In the genomic region with DNA sequence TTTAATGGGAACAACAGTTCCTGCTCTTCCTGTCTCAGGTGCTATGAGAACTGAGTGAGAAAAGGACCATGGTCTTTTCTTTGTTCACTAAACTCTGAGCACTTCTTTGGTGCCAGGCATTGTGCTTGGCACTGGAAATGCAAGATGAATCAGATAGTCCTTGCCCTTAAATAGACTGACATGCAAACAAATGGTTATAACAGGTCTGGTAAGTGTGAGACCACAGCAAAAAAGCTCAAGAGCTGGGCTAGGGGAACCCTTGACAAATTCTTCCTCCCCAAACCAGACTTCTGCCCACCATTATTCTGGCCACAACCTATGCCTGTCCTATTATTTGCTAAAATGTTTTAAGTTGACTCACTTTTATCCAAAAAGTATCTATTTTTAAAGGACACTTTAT, we compare ENCODE assay signal across 20 cellular contexts. TPM values are rescaled to one million over a fixed set of nuclear protein-coding genes. Genes with fewer than 3 reads are reported as not detected.
A peak's percentile ranks its signal among the peaks of the same experiment; 100 is the strongest.
DNase-seq lines count a peak whose midpoint lies in the region; ATAC-seq and TF ChIP-seq lines count a peak whose summit lies in the region.
"Had no signal": no experiment of that assay in that cellular context is flagged by ENCODE, and none has a peak within 500 bp of the region (broad histone marks: within the 10 kb centered on the region; RNA-seq: fewer than 3 reads in every experiment).

No MANE protein-coding gene starts in this region.

- DNase-seq in activated CD8-positive, alpha-beta memory T cell treated with anti-CD3 and anti-CD28 coated beads, Interleukin-2, amount 10 ng/mL, durations not matched to agents 7 days and 5 days: no peak
- no peak for DNase-seq in activated CD8-positive, alpha-beta memory T cell treated with anti-CD3 and anti-CD28 coated beads, Interleukin-2, amount 50 U/mL, for 4 hours
- DNase-seq in CD4-positive, alpha-beta T cell: no peak
- DNase-seq in activated CD8-positive, alpha-beta T cell treated with anti-CD3 and anti-CD28 coated beads, Interleukin-2, amount 10 ng/mL, durations not matched to agents 7 days and 5 days: no peak
- DNase-seq in mesenchymal stem cell (no peak), psoas muscle (no peak)
- DNase-seq: DMS 273 treated with DMSO at 0.1 percent for 48 hours, IMR-90, Kasumi-1, NCI-H1105 treated with DMSO at 0.1 percent for 48 hours, NCI-H187, NCI-H226, NCI-H524 treated with DMSO at 0.1 percent for 48 hours, SHP77 treated with DMSO at 0.1 percent for 48 hours had no signal

- H4K91ac ChIP-seq in mesenchymal stem cell (ENCODE audit: low read length): no peak overlapping the region

- H2BK12ac ChIP-seq in mesenchymal stem cell (ENCODE audit: low read length in 2 of 2): no peak overlapping the region

- POLR2A ChIA-PET in CD4-positive, alpha-beta T cell (lab: Charles Lee): no interaction called here
- POLR2A ChIA-PET in activated CD8-positive, alpha-beta T cell treated with anti-CD3 and anti-CD28 coated beads, Interleukin-2, amount 10 ng/mL, durations not matched to agents 7 days and 5 days (lab: Charles Lee): no interaction called here

- H3K27me3 ChIP-seq in CD4-positive, alpha-beta T cell (ENCODE audit: control insufficient read depth, insufficient read depth, low read length): no peaks in the 10 kb centered on the region
- H3K27me3 ChIP-seq in mesenchymal stem cell (ENCODE audit: control insufficient read depth in 1 of 2, insufficient read depth in 1 of 2, low read length in 2 of 2) (no peaks in the 10 kb centered on the region), psoas muscle (ENCODE audit: insufficient read depth in 3 of 3, low read length in 2 of 3) (peaks cover 0 to 27% (median 0%) of the 10 kb centered on the region in 3 donors)
- H3K27me3 ChIP-seq: BLaER1 had no signal

- no peak overlapping the region for H3K23ac ChIP-seq in mesenchymal stem cell (ENCODE audit: low read length in 2 of 2)

- H3K4me3 Mint-ChIP-seq in activated CD8-positive, alpha-beta memory T cell treated with anti-CD3 and anti-CD28 coated beads, Interleukin-2, amount 10 ng/mL, durations not matched to agents 7 days and 5 days: no peak overlapping the region
- H3K4me3 Mint-ChIP-seq in CD4-positive, alpha-beta T cell: no peak overlapping the region
- H3K4me3 Mint-ChIP-seq in activated CD8-positive, alpha-beta T cell treated with anti-CD3 and anti-CD28 coated beads, Interleukin-2, amount 10 ng/mL, durations not matched to agents 7 days and 5 days: no peak overlapping the region

- H2AFZ ChIP-seq in mesenchymal stem cell (ENCODE audit: low read depth, low read length): no peak overlapping the region

- H3K36me3 Mint-ChIP-seq in activated CD8-positive, alpha-beta memory T cell treated with anti-CD3 and anti-CD28 coated beads, Interleukin-2, amount 10 ng/mL, durations not matched to agents 7 days and 5 days: peaks cover 79% of the 10 kb centered on the region
- peaks cover 69% of the 10 kb centered on the region for H3K36me3 Mint-ChIP-seq in CD4-positive, alpha-beta T cell (ENCODE audit: low read depth)
- peaks cover 84% of the 10 kb centered on the region for H3K36me3 Mint-ChIP-seq in activated CD8-positive, alpha-beta T cell treated with anti-CD3 and anti-CD28 coated beads, Interleukin-2, amount 10 ng/mL, durations not matched to agents 7 days and 5 days (ENCODE audit: low read depth)

- no peak overlapping the region for H2AK5ac ChIP-seq in mesenchymal stem cell (ENCODE audit: low read length, severe bottlenecking)

- no peak for ATAC-seq in activated CD8-positive, alpha-beta memory T cell treated with anti-CD3 and anti-CD28 coated beads, Interleukin-2, amount 10 ng/mL, durations not matched to agents 7 days and 5 days
- ATAC-seq in CD4-positive, alpha-beta T cell (ENCODE audit: poor library complexity): no peak
- ATAC-seq in activated CD8-positive, alpha-beta T cell treated with anti-CD3 and anti-CD28 coated beads, Interleukin-2, amount 10 ng/mL, durations not matched to agents 7 days and 5 days: no peak
- ATAC-seq in HG03457 (IDR thresholded peaks at IDR 0.05; ENCODE audit: unreplicated experiment): no peak
- ATAC-seq in GM18858 (IDR thresholded peaks at IDR 0.05; ENCODE audit: unreplicated experiment): no peak
- no peak for ATAC-seq in psoas muscle

- peaks cover 10 to 93% of the 10 kb centered on the region in 2 experiments for H3K36me3 ChIP-seq in mesenchymal stem cell (ENCODE audit: control insufficient read depth in 1 of 2, insufficient read depth in 2 of 2, low read depth in 1 of 2, low read length in 2 of 2)
- peaks cover 3 to 14% of the 10 kb centered on the region in 2 donors for H3K36me3 ChIP-seq in psoas muscle (ENCODE audit: insufficient read depth in 1 of 2, low read depth in 1 of 2)

- H3K4me1 Mint-ChIP-seq in activated CD8-positive, alpha-beta memory T cell treated with anti-CD3 and anti-CD28 coated beads, Interleukin-2, amount 10 ng/mL, durations not matched to agents 7 days and 5 days: peaks cover 64% of the 10 kb centered on the region
- peaks cover 45% of the 10 kb centered on the region for H3K4me1 Mint-ChIP-seq in CD4-positive, alpha-beta T cell (ENCODE audit: low read depth)
- H3K4me1 Mint-ChIP-seq in activated CD8-positive, alpha-beta T cell treated with anti-CD3 and anti-CD28 coated beads, Interleukin-2, amount 10 ng/mL, durations not matched to agents 7 days and 5 days (ENCODE audit: low read depth): peaks cover 61% of the 10 kb centered on the region

- H3K9ac ChIP-seq in mesenchymal stem cell (ENCODE audit: low read length): peak overlapping the region; percentile 96
- H3K9ac ChIP-seq: BLaER1 had no signal

- H2BK120ac ChIP-seq in mesenchymal stem cell (ENCODE audit: low read depth, low read length): no peak overlapping the region

- H4K8ac ChIP-seq in mesenchymal stem cell (ENCODE audit: low read length): no peak overlapping the region

- H2BK5ac ChIP-seq in mesenchymal stem cell (ENCODE audit: low read depth, low read length, poor library complexity, severe bottlenecking): no peak overlapping the region

- H3K79me1 ChIP-seq in mesenchymal stem cell (replicated peaks; ENCODE audit: low read length, poor library complexity, severe bottlenecking): peaks cover 4% of the 10 kb centered on the region

- no peak overlapping the region for H3K27ac ChIP-seq in CD4-positive, alpha-beta T cell (ENCODE audit: low read depth, low read length)
- no peak overlapping the region for H3K27ac ChIP-seq in mesenchymal stem cell (ENCODE audit: low read length, poor library complexity, severe bottlenecking)
- no peak overlapping the region for H3K27ac ChIP-seq in psoas muscle
- H3K27ac ChIP-seq: BLaER1 had no signal

- H3K14ac ChIP-seq in mesenchymal stem cell (ENCODE audit: low read length in 2 of 2): no peak overlapping the region

- H3K27me3 Mint-ChIP-seq in activated CD8-positive, alpha-beta memory T cell treated with anti-CD3 and anti-CD28 coated beads, Interleukin-2, amount 10 ng/mL, durations not matched to agents 7 days and 5 days: no peaks in the 10 kb centered on the region
- no peaks in the 10 kb centered on the region for H3K27me3 Mint-ChIP-seq in CD4-positive, alpha-beta T cell
- no peaks in the 10 kb centered on the region for H3K27me3 Mint-ChIP-seq in activated CD8-positive, alpha-beta T cell treated with anti-CD3 and anti-CD28 coated beads, Interleukin-2, amount 10 ng/mL, durations not matched to agents 7 days and 5 days (ENCODE audit: low read depth)

- H3K4me3 ChIP-seq in mesenchymal stem cell (ENCODE audit: insufficient read depth in 1 of 2, low read depth in 1 of 2, low read length in 2 of 2): no peak overlapping the region
- H3K4me3 ChIP-seq in psoas muscle: no peak overlapping the region
- H3K4me3 ChIP-seq: BLaER1 had no signal

- H2BK15ac ChIP-seq in mesenchymal stem cell (ENCODE audit: low read depth, poor library complexity, severe bottlenecking): no peak overlapping the region

- no peak overlapping the region for H3K18ac ChIP-seq in mesenchymal stem cell (ENCODE audit: low read depth in 1 of 2, low read length in 2 of 2)

- H3K4ac ChIP-seq in mesenchymal stem cell (ENCODE audit: low read depth in 1 of 2, low read length in 2 of 2): no peak overlapping the region

- CTCF ChIA-PET in activated CD8-positive, alpha-beta memory T cell treated with anti-CD3 and anti-CD28 coated beads, Interleukin-2, amount 10 ng/mL, durations not matched to agents 7 days and 5 days (lab: Charles Lee): interaction anchor here (4.7 kb wide), 1 partner anchor 36 kb away, joined by 28 read pairs; no protein-coding TSS in a partner anchor
- CTCF ChIA-PET in CD4-positive, alpha-beta T cell (lab: Charles Lee): no interaction called here
- CTCF ChIA-PET in activated CD8-positive, alpha-beta T cell treated with anti-CD3 and anti-CD28 coated beads, Interleukin-2, amount 10 ng/mL, durations not matched to agents 7 days and 5 days (lab: Charles Lee): interaction anchor here (1.0 to 1.3 kb wide), 2 partner anchors 37 to 39 kb away, joined by 3 to 5 read pairs; partner anchors contain the start of gene RTN4RL2

- H3K9me3 ChIP-seq in CD4-positive, alpha-beta T cell (ENCODE audit: control insufficient read depth, low read length): no peaks in the 10 kb centered on the region
- H3K9me3 ChIP-seq in mesenchymal stem cell (ENCODE audit: control insufficient read depth, low read length) (peaks cover 6% of the 10 kb centered on the region), psoas muscle (no peaks in the 10 kb centered on the region)
- H3K9me3 ChIP-seq: BLaER1 had no signal

- no peaks in the 10 kb centered on the region for H3K9me3 Mint-ChIP-seq in activated CD8-positive, alpha-beta memory T cell treated with anti-CD3 and anti-CD28 coated beads, Interleukin-2, amount 10 ng/mL, durations not matched to agents 7 days and 5 days (ENCODE audit: low read depth)
- H3K9me3 Mint-ChIP-seq in CD4-positive, alpha-beta T cell: no peaks in the 10 kb centered on the region
- H3K9me3 Mint-ChIP-seq in activated CD8-positive, alpha-beta T cell treated with anti-CD3 and anti-CD28 coated beads, Interleukin-2, amount 10 ng/mL, durations not matched to agents 7 days and 5 days (ENCODE audit: insufficient read depth): no peaks in the 10 kb centered on the region

- H3K4me1 ChIP-seq in mesenchymal stem cell (ENCODE audit: control insufficient read depth, insufficient read depth, low read depth, low read length) (peaks cover 23% of the 10 kb centered on the region), psoas muscle (peaks cover 21% of the 10 kb centered on the region)

- peak overlapping the region; percentile 59 for H3K27ac Mint-ChIP-seq in activated CD8-positive, alpha-beta memory T cell treated with anti-CD3 and anti-CD28 coated beads, Interleukin-2, amount 10 ng/mL, durations not matched to agents 7 days and 5 days
- H3K27ac Mint-ChIP-seq in CD4-positive, alpha-beta T cell: peak overlapping the region; percentile 76
- H3K27ac Mint-ChIP-seq in activated CD8-positive, alpha-beta T cell treated with anti-CD3 and anti-CD28 coated beads, Interleukin-2, amount 10 ng/mL, durations not matched to agents 7 days and 5 days: peak overlapping the region; percentile 21

- intact Hi-C loops in CD4-positive, alpha-beta T cell (cut with DNase I, micrococcal nuclease): loop anchor here in 1 of 2 experiments (5.0 kb wide), 1 partner anchor 85 kb away; the partner anchor contains the start of genes P2RX3 and SSRP1
- intact Hi-C loops in psoas muscle (cut with DNase I): no loop called here

- no peak for TF ChIP-seq CTCF in CD4-positive, alpha-beta T cell (IDR thresholded peaks at IDR 0.05)
- no peak for TF ChIP-seq CTCF in psoas muscle (IDR thresholded peaks at IDR 0.05)

- no peak overlapping the region for H3K4me2 ChIP-seq in mesenchymal stem cell (ENCODE audit: low read length, poor library complexity, severe bottlenecking)
- H3K4me2 ChIP-seq: BLaER1 had no signal

RNA-seq across cellular contexts. Expression of gene SLC43A3, which starts 5.1 kb away (rescaled TPM):
- total RNA-seq in activated CD8-positive, alpha-beta memory T cell treated with anti-CD3 and anti-CD28 coated beads, Interleukin-2, amount 10 ng/mL, durations not matched to agents 7 days and 5 days: 100 to 1,000 TPM; 106 to 117 TPM
- total RNA-seq in CD4-positive, alpha-beta T cell: 1 to 10 TPM; 6.9 to 7.3 TPM
- 100 to 1,000 TPM; 103 to 120 TPM for total RNA-seq in activated CD8-positive, alpha-beta T cell treated with anti-CD3 and anti-CD28 coated beads, Interleukin-2, amount 10 ng/mL, durations not matched to agents 7 days and 5 days
- polyA plus RNA-seq in mesenchymal stem cell (2013, experiment 1 of 2): 3.9 TPM
- polyA plus RNA-seq in mesenchymal stem cell (2013, experiment 2 of 2): 3.8 TPM
- 10 to 100 TPM; 10.6 to 18.8 (median 16.0) TPM for total RNA-seq in psoas muscle
- 10 to 100 TPM in 1 of 3 donors, 1 to 10 TPM in 2; 5.8 to 14.7 (median 6.4) TPM for polyA plus RNA-seq in psoas muscle

RNA-seq across cellular contexts. Expression of gene PRG2, which starts 31.4 kb away (rescaled TPM):
- total RNA-seq in activated CD8-positive, alpha-beta memory T cell treated with anti-CD3 and anti-CD28 coated beads, Interleukin-2, amount 10 ng/mL, durations not matched to agents 7 days and 5 days: under 1 TPM; 0.59 to 0.79 TPM
- total RNA-seq in CD4-positive, alpha-beta T cell: 1 to 10 TPM in 1 of 2 experiments, under 1 TPM in 1; 0.53 to 1.1 TPM
- under 1 TPM in 1 of 2 experiments, not detected in 1; 0.26 TPM for total RNA-seq in activated CD8-positive, alpha-beta T cell treated with anti-CD3 and anti-CD28 coated beads, Interleukin-2, amount 10 ng/mL, durations not matched to agents 7 days and 5 days
- polyA plus RNA-seq in mesenchymal stem cell (2013, experiment 1 of 2): not detected
- polyA plus RNA-seq in mesenchymal stem cell (2013, experiment 2 of 2): 0.04 TPM
- total RNA-seq in psoas muscle: under 1 TPM in 1 of 4 donors, not detected in 3; 0.25 TPM
- polyA plus RNA-seq in psoas muscle: not detected
- total RNA-seq: Daoy, IMR-90, RPMI7951 had no signal
- polyA plus RNA-seq: IMR-90 had no signal

RNA-seq across cellular contexts. Expression of gene RTN4RL2, which starts 38.5 kb away (rescaled TPM):
- not detected for total RNA-seq in activated CD8-positive, alpha-beta memory T cell treated with anti-CD3 and anti-CD28 coated beads, Interleukin-2, amount 10 ng/mL, durations not matched to agents 7 days and 5 days
- total RNA-seq in CD4-positive, alpha-beta T cell: under 1 TPM; 0.17 to 0.19 TPM
- total RNA-seq in activated CD8-positive, alpha-beta T cell treated with anti-CD3 and anti-CD28 coated beads, Interleukin-2, amount 10 ng/mL, durations not matched to agents 7 days and 5 days: under 1 TPM; 0.47 to 0.57 TPM
- 0.28 TPM for polyA plus RNA-seq in mesenchymal stem cell (2013, experiment 1 of 2)
- polyA plus RNA-seq in mesenchymal stem cell (2013, experiment 2 of 2): 0.22 TPM
- total RNA-seq in psoas muscle: 1 to 10 TPM in 1 of 4 donors, under 1 TPM in 3; 0.77 to 1.1 (median 0.84) TPM
- polyA plus RNA-seq in psoas muscle: under 1 TPM; 0.44 to 0.61 (median 0.49) TPM
- total RNA-seq: IMR-90 had no signal

RNA-seq across cellular contexts. Expression of gene PRG3, which starts 40.9 kb away (rescaled TPM):
- not detected for total RNA-seq in activated CD8-positive, alpha-beta memory T cell treated with anti-CD3 and anti-CD28 coated beads, Interleukin-2, amount 10 ng/mL, durations not matched to agents 7 days and 5 days
- total RNA-seq in CD4-positive, alpha-beta T cell: not detected
- not detected for total RNA-seq in activated CD8-positive, alpha-beta T cell treated with anti-CD3 and anti-CD28 coated beads, Interleukin-2, amount 10 ng/mL, durations not matched to agents 7 days and 5 days
- not detected for polyA plus RNA-seq in mesenchymal stem cell (2013, experiment 1 of 2)
- not detected for polyA plus RNA-seq in mesenchymal stem cell (2013, experiment 2 of 2)
- not detected for total RNA-seq in psoas muscle
- not detected for polyA plus RNA-seq in psoas muscle
- total RNA-seq: Daoy, IMR-90, OCI-LY7, RPMI7951 had no signal
- polyA plus RNA-seq: IMR-90 had no signal

Comparison
In these comparisons a context has a peak if more than half of its experiments do, and no peak if none do; other contexts are left out.
1. H3K27ac Mint-ChIP-seq: peak in every context shown above with its lines; median percentile 76 in CD4-positive, alpha-beta T cell; 59 in activated CD8-positive, alpha-beta memory T cell treated with anti-CD3 and anti-CD28 coated beads, Interleukin-2, amount 10 ng/mL, durations not matched to agents 7 days and 5 days; 21 in activated CD8-positive, alpha-beta T cell treated with anti-CD3 and anti-CD28 coated beads, Interleukin-2, amount 10 ng/mL, durations not matched to agents 7 days and 5 days.
2. RNA of gene SLC43A3, which starts 5.1 kb away (total RNA-seq): 103 to 120 TPM in activated CD8-positive, alpha-beta T cell treated with anti-CD3 and anti-CD28 coated beads, Interleukin-2, amount 10 ng/mL, durations not matched to agents 7 days and 5 days and 106 to 117 TPM in activated CD8-positive, alpha-beta memory T cell treated with anti-CD3 and anti-CD28 coated beads, Interleukin-2, amount 10 ng/mL, durations not matched to agents 7 days and 5 days; 10.6 to 18.8 TPM in psoas muscle and 6.9 to 7.3 TPM in CD4-positive, alpha-beta T cell; every median in the first group is over 4 times any median in the second.